ENCODE assay signal across 8 cellular contexts in the genomic region with DNA sequence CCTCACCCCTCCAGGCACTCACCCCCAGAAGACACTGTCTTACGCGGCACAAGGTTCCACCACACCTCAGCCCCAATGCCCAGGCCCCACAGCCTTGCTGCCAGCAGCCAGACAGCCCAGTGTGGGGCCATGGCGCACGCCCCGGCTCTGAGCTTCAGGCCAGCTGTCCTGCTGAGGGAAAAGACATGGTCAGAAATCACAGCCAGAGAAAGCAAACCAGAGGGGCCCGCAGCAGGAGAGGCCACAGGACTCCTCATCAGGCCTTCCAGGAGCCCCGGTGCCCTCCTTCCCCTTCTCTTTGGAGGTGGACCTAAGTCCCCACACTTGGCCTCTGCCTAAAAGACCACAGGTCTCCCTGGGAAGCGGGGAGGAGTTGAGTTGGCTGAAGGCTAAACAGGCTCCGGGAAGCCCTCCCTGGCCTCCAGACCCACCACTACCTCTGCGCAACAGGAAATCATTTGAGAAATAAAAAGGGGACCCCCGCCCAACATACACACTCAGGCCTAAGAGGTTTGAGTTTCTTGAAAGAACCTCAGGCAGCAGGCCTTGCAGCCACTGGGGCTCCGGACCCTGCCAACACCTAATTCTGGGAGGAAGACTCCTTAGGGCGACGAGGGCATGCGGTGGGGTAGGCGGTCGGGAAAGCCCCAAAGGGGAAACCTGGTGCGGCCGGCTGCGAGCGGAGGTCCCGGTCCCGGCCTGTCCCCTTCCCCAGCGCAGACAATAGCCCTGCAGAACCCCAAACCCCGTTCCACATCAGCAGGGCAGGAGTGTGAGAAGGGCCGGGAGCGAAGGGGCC. TPM values are rescaled to one million over a fixed set of nuclear protein-coding genes. Genes with fewer than 3 reads are reported as not detected.
DNase-seq lines count a peak whose midpoint lies in the region; ATAC-seq and FAIRE-seq lines count a peak whose summit lies in the region.

No MANE protein-coding gene starts in this region.

- peak overlapping the region; percentile 77 for H3K4me3 Mint-ChIP-seq in activated naive CD4-positive, alpha-beta T cell treated with anti-CD3 and anti-CD28 coated beads for 36 hours

- H3K36me3 ChIP-seq in iPS DF 6.9 (ENCODE audit: control insufficient read depth, insufficient read depth, low read length) (peaks cover 35% of the 10 kb centered on the region), small intestine (ENCODE audit: control insufficient read depth in 2 of 2, insufficient read depth in 2 of 2, low read length in 2 of 2) (peaks cover 0 to 2% of the 10 kb centered on the region in 2 donors)

- H3K27me3 ChIP-seq in iPS DF 6.9 (ENCODE audit: control insufficient read depth, insufficient read depth, low read length) = no peaks in the 10 kb centered on the region
- no peaks in the 10 kb centered on the region for H3K27me3 ChIP-seq in small intestine (ENCODE audit: control insufficient read depth in 2 of 2, insufficient read depth in 2 of 2, low read length in 2 of 2)

- peaks cover 30% of the 10 kb centered on the region for H3K4me1 Mint-ChIP-seq in activated naive CD4-positive, alpha-beta T cell treated with anti-CD3 and anti-CD28 coated beads for 36 hours (ENCODE audit: low read depth)

- peak overlapping the region; percentile 78 for H3K27ac Mint-ChIP-seq in activated naive CD4-positive, alpha-beta T cell treated with anti-CD3 and anti-CD28 coated beads for 36 hours

- DNase-seq in EH (ENCODE audit: low read depth) = peak; percentile 32
- no peak for DNase-seq in activated naive CD4-positive, alpha-beta T cell treated with anti-CD3 and anti-CD28 coated beads for 36 hours
- DNase-seq in iPS DF 6.9 (ENCODE audit: low read depth, low spot score) = no peak
- no peak for DNase-seq in small intestine
- DNase-seq in NCI-H774 (lab: John Stamatoyannopoulos, UW) = no peak
- no peak for DNase-seq in posterior vena cava (ENCODE audit: low spot score)

- no peak overlapping the region for H3K27ac ChIP-seq in iPS DF 6.9 (ENCODE audit: low read length)
- H3K27ac ChIP-seq in small intestine (ENCODE audit: low read depth in 1 of 2, low read length in 1 of 2) = peak overlapping the region; percentile 32 to 91

- CTCF ChIA-PET in activated naive CD4-positive, alpha-beta T cell treated with anti-CD3 and anti-CD28 coated beads for 36 hours (lab: Charles Lee) = interaction anchor here (0.6 to 3.3 kb wide), 14 partner anchors 10 to 244 kb away, joined by 3 to 25 read pairs (median 3); a partner anchor contains a TSS

- ATAC-seq in HG02763 (IDR thresholded peaks at IDR 0.05; ENCODE audit: unreplicated experiment) = peak; percentile 14
- no peak for ATAC-seq in GM19351 (IDR thresholded peaks at IDR 0.05; ENCODE audit: unreplicated experiment)

- peaks cover 8% of the 10 kb centered on the region for H3K36me3 Mint-ChIP-seq in activated naive CD4-positive, alpha-beta T cell treated with anti-CD3 and anti-CD28 coated beads for 36 hours (ENCODE audit: low read depth)

- peaks cover 9% of the 10 kb centered on the region for H3K4me1 ChIP-seq in iPS DF 6.9 (ENCODE audit: control insufficient read depth, insufficient read depth, low read length)
- peaks cover 0 to 6% of the 10 kb centered on the region in 2 donors for H3K4me1 ChIP-seq in small intestine (ENCODE audit: control insufficient read depth in 2 of 2, insufficient read depth in 1 of 2, low read depth in 1 of 2, low read length in 1 of 2)

- no peaks in the 10 kb centered on the region for H3K9me3 ChIP-seq in iPS DF 6.9 (ENCODE audit: control insufficient read depth, insufficient read depth, low read length)
- H3K9me3 ChIP-seq in small intestine (ENCODE audit: control insufficient read depth, low read depth) = no peaks in the 10 kb centered on the region

- WGBS in iPS DF 6.9 (ENCODE audit: insufficient coverage, insufficient read length) = no CpG with 5 or more reads among the region's 27 CpGs
- 10 to 13% (median 12%) methylated on average over 26 to 27 of the region's 27 CpGs for WGBS in small intestine, 3 donors

- peak overlapping the region; percentile 89; the same call in 1 of the 2 replicates for H3K4me3 ChIP-seq in iPS DF 6.9 (ENCODE audit: low read length)
- H3K4me3 ChIP-seq in small intestine (ENCODE audit: low read depth in 1 of 2, low read length in 2 of 2) = peak overlapping the region; percentile 76 to 81

- H3K27me3 Mint-ChIP-seq in activated naive CD4-positive, alpha-beta T cell treated with anti-CD3 and anti-CD28 coated beads for 36 hours (ENCODE audit: low read depth) = peaks cover 6% of the 10 kb centered on the region

- intact Hi-C loops in activated naive CD4-positive, alpha-beta T cell treated with anti-CD3 and anti-CD28 coated beads for 36 hours (cut with micrococcal nuclease) = loop anchor here (1.0 kb wide), 1 partner anchor 10 kb away; a partner anchor contains a TSS
- intact Hi-C loops in posterior vena cava (cut with DNase I) = loop anchor here (5.0 kb wide), 1 partner anchor 39 kb away; no protein-coding TSS in a partner anchor

- no peaks in the 10 kb centered on the region for H3K9me3 Mint-ChIP-seq in activated naive CD4-positive, alpha-beta T cell treated with anti-CD3 and anti-CD28 coated beads for 36 hours

- no peak for FAIRE-seq in small intestine (lab: Jason Lieb, UNC)

RNA-seq across cellular contexts. Expression of a gene that starts 1.9 kb away (rescaled TPM):
- total RNA-seq in activated naive CD4-positive, alpha-beta T cell treated with anti-CD3 and anti-CD28 coated beads for 36 hours = 1 to 10 TPM; 7.7 to 8.5 TPM
- polyA plus RNA-seq in small intestine = 10 to 100 TPM in 1 of 3 donors, 1 to 10 TPM in 1, under 1 TPM in 1; 0.45 to 21.0 (median 1.4) TPM
- total RNA-seq in posterior vena cava = 10 to 100 TPM; 35.0 to 41.6 TPM

RNA-seq across cellular contexts. Expression of a gene that starts 10.1 kb away (rescaled TPM):
- total RNA-seq in activated naive CD4-positive, alpha-beta T cell treated with anti-CD3 and anti-CD28 coated beads for 36 hours = 10 to 100 TPM; 25.0 to 27.3 TPM
- polyA plus RNA-seq in small intestine = 10 to 100 TPM; 15.9 to 23.0 (median 17.0) TPM
- total RNA-seq in posterior vena cava = 10 to 100 TPM; 12.1 to 12.4 TPM

RNA-seq across cellular contexts. Expression of a gene that starts 24.1 kb away (rescaled TPM):
- total RNA-seq in activated naive CD4-positive, alpha-beta T cell treated with anti-CD3 and anti-CD28 coated beads for 36 hours = 1 to 10 TPM; 3.3 to 4.2 TPM
- 1 to 10 TPM; 2.2 to 3.8 (median 2.7) TPM for polyA plus RNA-seq in small intestine
- 1 to 10 TPM; 2.9 to 4.3 TPM for total RNA-seq in posterior vena cava

RNA-seq across cellular contexts. Expression of a gene that starts 51.9 kb away (rescaled TPM):
- total RNA-seq in activated naive CD4-positive, alpha-beta T cell treated with anti-CD3 and anti-CD28 coated beads for 36 hours = 10 to 100 TPM; 17.3 to 19.9 TPM
- 10 to 100 TPM in 1 of 3 donors, 1 to 10 TPM in 2; 5.7 to 15.8 (median 6.7) TPM for polyA plus RNA-seq in small intestine
- 1 to 10 TPM; 6.2 to 8.0 TPM for total RNA-seq in posterior vena cava
